In genomic region chr7:47580175-47580701, GRCh38 we compare ENCODE assay signal across 1 cellular context.
TF ChIP-seq lines count a peak whose summit lies in the region.

No MANE protein-coding gene starts in this region.

TF ChIP-seq in HepG2, 621 proteins besides CTCF, POLR2A, EP300 and RAD21 (continued from another document and continues in another):
- TF ChIP-seq IKZF4 (CRISPR knock-in tag; IDR thresholded peaks at IDR 0.05; ENCODE audit: borderline replicate concordance, low read depth, not compliant biosample characterization) (no peak), REXO4 (CRISPR knock-in tag; IDR thresholded peaks at IDR 0.05; ENCODE audit: borderline replicate concordance) (no peak), ZNF678 (CRISPR knock-in tag; IDR thresholded peaks at IDR 0.05) (no peak), RFX1 (IDR thresholded peaks at IDR 0.05) (no peak), RORA (CRISPR knock-in tag; IDR thresholded peaks at IDR 0.05) (no peak), ZNF33A (CRISPR knock-in tag; IDR thresholded peaks at IDR 0.05; ENCODE audit: borderline replicate concordance) (no peak), JDP2 (CRISPR knock-in tag; IDR thresholded peaks at IDR 0.05; ENCODE audit: borderline replicate concordance) (no peak), POLR2G (IDR thresholded peaks at IDR 0.05; ENCODE audit: low read depth, low read length) (no peak), IKZF1 (IDR thresholded peaks at IDR 0.05) (no peak), MAF1 (CRISPR knock-in tag; IDR thresholded peaks at IDR 0.05; ENCODE audit: borderline replicate concordance) (no peak), ZFP90 (CRISPR knock-in tag; IDR thresholded peaks at IDR 0.05; ENCODE audit: borderline replicate concordance) (no peak), ZBTB1 (CRISPR knock-in tag; IDR thresholded peaks at IDR 0.05; ENCODE audit: borderline replicate concordance) (no peak), ZSCAN21 (CRISPR knock-in tag; IDR thresholded peaks at IDR 0.05; ENCODE audit: borderline replicate concordance) (0 out of 2 replicates have a peak, but pooled peaks have one; percentile 36), ISL2 (CRISPR knock-in tag; IDR thresholded peaks at IDR 0.05) (peak; percentile 73), GLI4 (CRISPR knock-in tag; IDR thresholded peaks at IDR 0.05; ENCODE audit: borderline replicate concordance) (no peak), ZNF614 (CRISPR knock-in tag; IDR thresholded peaks at IDR 0.05; ENCODE audit: borderline replicate concordance) (no peak), SALL1 (CRISPR knock-in tag; IDR thresholded peaks at IDR 0.05) (peak; percentile 70), ZNF879 (CRISPR knock-in tag; IDR thresholded peaks at IDR 0.05) (no peak), ZNF276 (CRISPR knock-in tag; IDR thresholded peaks at IDR 0.05; ENCODE audit: low read depth) (no peak), SNAI1 (CRISPR knock-in tag; IDR thresholded peaks at IDR 0.05; ENCODE audit: borderline replicate concordance) (no peak), ARNTL (CRISPR knock-in tag; IDR thresholded peaks at IDR 0.05) (no peak), FOXO1 (CRISPR knock-in tag; IDR thresholded peaks at IDR 0.05) (peak; percentile 81), POGK (CRISPR knock-in tag; conservative IDR thresholded peaks at IDR 0.05) (no peak), ZBTB7B (CRISPR knock-in tag; IDR thresholded peaks at IDR 0.05) (peak; percentile 36; the same call in 1 of the 2 replicates), ZNF629 (CRISPR knock-in tag; conservative IDR thresholded peaks at IDR 0.05) (peak; percentile 97), ATF7 (IDR thresholded peaks at IDR 0.05) (no peak), ATF7 (CRISPR knock-in tag; IDR thresholded peaks at IDR 0.05) (no peak), ZNF674 (CRISPR knock-in tag; IDR thresholded peaks at IDR 0.05; ENCODE audit: low read depth) (no peak), FOSL2 (CRISPR knock-in tag; IDR thresholded peaks at IDR 0.05) (peak; percentile 46; the same call in 1 of the 2 replicates), AGO2 (optimal IDR thresholded peaks at IDR 0.05; ENCODE audit: low read depth, low read length) (no peak), STAG1 (CRISPR knock-in tag; IDR thresholded peaks at IDR 0.05) (peak; percentile 23; the same call in 1 of the 2 replicates), ZBTB49 (CRISPR knock-in tag; IDR thresholded peaks at IDR 0.05; ENCODE audit: borderline replicate concordance) (peak; percentile 49; the same call in 1 of the 2 replicates), NPAS2 (CRISPR knock-in tag; IDR thresholded peaks at IDR 0.05; ENCODE audit: borderline replicate concordance) (no peak), ZNF816 (CRISPR knock-in tag; IDR thresholded peaks at IDR 0.05; ENCODE audit: borderline replicate concordance) (no peak), ZZZ3 (CRISPR knock-in tag; IDR thresholded peaks at IDR 0.05; ENCODE audit: borderline replicate concordance) (no peak), SALL2 (CRISPR knock-in tag; IDR thresholded peaks at IDR 0.05) (no peak), ARNT2 (CRISPR knock-in tag; IDR thresholded peaks at IDR 0.05; ENCODE audit: low read depth) (no peak), HCFC1 (IDR thresholded peaks at IDR 0.05; ENCODE audit: low read depth, low read length) (no peak), FOXK1 (CRISPR knock-in tag; IDR thresholded peaks at IDR 0.05; ENCODE audit: borderline replicate concordance, low read depth) (peak; percentile 55; the same call in 1 of the 2 replicates), U2AF1 (optimal IDR thresholded peaks at IDR 0.05; ENCODE audit: low read depth, low read length) (no peak), ZNF660 (CRISPR knock-in tag; IDR thresholded peaks at IDR 0.05; ENCODE audit: borderline replicate concordance, low read depth) (no peak), ZNF142 (CRISPR knock-in tag; IDR thresholded peaks at IDR 0.05) (no peak), CREM (IDR thresholded peaks at IDR 0.05) (peak; percentile 42; the same call in 1 of the 2 replicates), CREM (CRISPR knock-in tag; IDR thresholded peaks at IDR 0.05) (no peak), ZNF652 (CRISPR knock-in tag; IDR thresholded peaks at IDR 0.05; ENCODE audit: borderline replicate concordance, low read depth) (no peak), ZNF563 (CRISPR knock-in tag; IDR thresholded peaks at IDR 0.05) (no peak), ZNF543 (CRISPR knock-in tag; IDR thresholded peaks at IDR 0.05) (no peak), HNF4G (IDR thresholded peaks at IDR 0.05; ENCODE audit: borderline replicate concordance, low read depth, low read length) (peak; percentile 57), HNF4G (CRISPR knock-in tag; IDR thresholded peaks at IDR 0.05; ENCODE audit: borderline replicate concordance, low read depth) (no peak), KDM1A (CRISPR knock-in tag; IDR thresholded peaks at IDR 0.05) (peak; percentile 56; the same call in 1 of the 2 replicates), ESRRA (CRISPR knock-in tag; IDR thresholded peaks at IDR 0.05; ENCODE audit: low read depth) (no peak), KLF11 (CRISPR knock-in tag; IDR thresholded peaks at IDR 0.05) (0 out of 2 replicates have a peak, but pooled peaks have one; percentile 68), NR3C1 (CRISPR knock-in tag; IDR thresholded peaks at IDR 0.05) (no peak), ZC3H13 (CRISPR knock-in tag; IDR thresholded peaks at IDR 0.05) (no peak), KAT2B (IDR thresholded peaks at IDR 0.05; ENCODE audit: borderline replicate concordance, low read depth, low read length) (no peak), ELF4 (CRISPR knock-in tag; IDR thresholded peaks at IDR 0.05; ENCODE audit: borderline replicate concordance) (no peak), RARG (CRISPR knock-in tag; IDR thresholded peaks at IDR 0.05; ENCODE audit: low read depth) (no peak), HMG20A (CRISPR knock-in tag; IDR thresholded peaks at IDR 0.05; ENCODE audit: borderline replicate concordance) (peak; percentile 62; the same call in 1 of the 2 replicates), AHR (CRISPR knock-in tag; IDR thresholded peaks at IDR 0.05) (no peak), NFATC3 (CRISPR knock-in tag; IDR thresholded peaks at IDR 0.05) (no peak), MYNN (CRISPR knock-in tag; IDR thresholded peaks at IDR 0.05; ENCODE audit: low read depth) (no peak)
- TF ChIP-seq, protein P1, sequence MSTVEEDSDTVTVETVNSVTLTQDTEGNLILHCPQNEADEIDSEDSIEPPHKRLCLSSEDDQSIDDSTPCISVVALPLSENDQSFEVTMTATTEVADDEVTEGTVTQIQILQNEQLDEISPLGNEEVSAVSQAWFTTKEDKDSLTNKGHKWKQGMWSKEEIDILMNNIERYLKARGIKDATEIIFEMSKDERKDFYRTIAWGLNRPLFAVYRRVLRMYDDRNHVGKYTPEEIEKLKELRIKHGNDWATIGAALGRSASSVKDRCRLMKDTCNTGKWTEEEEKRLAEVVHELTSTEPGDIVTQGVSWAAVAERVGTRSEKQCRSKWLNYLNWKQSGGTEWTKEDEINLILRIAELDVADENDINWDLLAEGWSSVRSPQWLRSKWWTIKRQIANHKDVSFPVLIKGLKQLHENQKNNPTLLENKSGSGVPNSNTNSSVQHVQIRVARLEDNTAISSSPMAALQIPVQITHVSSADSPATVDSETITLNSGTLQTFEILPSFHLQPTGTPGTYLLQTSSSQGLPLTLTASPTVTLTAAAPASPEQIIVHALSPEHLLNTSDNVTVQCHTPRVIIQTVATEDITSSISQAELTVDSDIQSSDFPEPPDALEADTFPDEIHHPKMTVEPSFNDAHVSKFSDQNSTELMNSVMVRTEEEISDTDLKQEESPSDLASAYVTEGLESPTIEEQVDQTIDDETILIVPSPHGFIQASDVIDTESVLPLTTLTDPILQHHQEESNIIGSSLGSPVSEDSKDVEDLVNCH (CRISPR knock-in tag; IDR thresholded peaks at IDR 0.05): no peak
- TF ChIP-seq, protein P2, sequence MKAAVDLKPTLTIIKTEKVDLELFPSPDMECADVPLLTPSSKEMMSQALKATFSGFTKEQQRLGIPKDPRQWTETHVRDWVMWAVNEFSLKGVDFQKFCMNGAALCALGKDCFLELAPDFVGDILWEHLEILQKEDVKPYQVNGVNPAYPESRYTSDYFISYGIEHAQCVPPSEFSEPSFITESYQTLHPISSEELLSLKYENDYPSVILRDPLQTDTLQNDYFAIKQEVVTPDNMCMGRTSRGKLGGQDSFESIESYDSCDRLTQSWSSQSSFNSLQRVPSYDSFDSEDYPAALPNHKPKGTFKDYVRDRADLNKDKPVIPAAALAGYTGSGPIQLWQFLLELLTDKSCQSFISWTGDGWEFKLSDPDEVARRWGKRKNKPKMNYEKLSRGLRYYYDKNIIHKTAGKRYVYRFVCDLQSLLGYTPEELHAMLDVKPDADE (CRISPR knock-in tag; IDR thresholded peaks at IDR 0.05): no peak
